In genomic region chr11:119567667-119568582, GRCh38 we compare ENCODE assay signal across 8 cellular contexts.
A peak's percentile ranks its signal among the peaks of the same experiment; 100 is the strongest.
DNase-seq lines count a peak whose midpoint lies in the region; ATAC-seq and TF ChIP-seq lines count a peak whose summit lies in the region.

No MANE protein-coding gene starts in this region.

- H3K36me3 ChIP-seq in BLaER1 (no peaks in the 10 kb centered on the region), gastroesophageal sphincter (no peaks in the 10 kb centered on the region)

- no peak overlapping the region for H3K9ac ChIP-seq in BLaER1

- H3K27me3 ChIP-seq in BLaER1 (no peaks in the 10 kb centered on the region), gastroesophageal sphincter (no peaks in the 10 kb centered on the region)

- 6 to 17% methylated on average over 5 to 9 of the region's 9 CpGs for WGBS in gastroesophageal sphincter (ENCODE audit: low coverage in 1 of 2), 2 donors

- no peak overlapping the region for H3K4me3 ChIP-seq in BLaER1
- no peak overlapping the region for H3K4me3 ChIP-seq in gastroesophageal sphincter

- 0 out of 2 replicates have a peak, but pooled peaks cover 4% of the 10 kb centered on the region for H3K9me3 ChIP-seq in BLaER1
- no peaks in the 10 kb centered on the region for H3K9me3 ChIP-seq in gastroesophageal sphincter

- DNase-seq in HCEC 1CT (peak; percentile 80), NCI-H69 (lab: John Stamatoyannopoulos, UW) (peak; percentile 95), type B pancreatic cell (ENCODE audit: extremely low spot score, unreplicated experiment) (peak; percentile 51), HuH-7 (ENCODE audit: low spot score) (no peak), LoVo (ENCODE audit: low spot score) (no peak), erythroblast (lab: John Stamatoyannopoulos, UW) (no peak)

- H3K4me1 ChIP-seq in BLaER1 (peaks cover 37% of the 10 kb centered on the region), gastroesophageal sphincter (peaks cover 0 to 16% (median 0%) of the 10 kb centered on the region in 3 donors)

- H3K4me3 Mint-ChIP-seq in type B pancreatic cell: no peak overlapping the region

- H3K36me3 Mint-ChIP-seq in type B pancreatic cell: no peaks in the 10 kb centered on the region

- ATAC-seq in gastroesophageal sphincter: peak; percentile 43

- no peaks in the 10 kb centered on the region for H4K20me1 ChIP-seq in BLaER1

- H3K27ac Mint-ChIP-seq in type B pancreatic cell: no peak overlapping the region

- TF ChIP-seq EP300 in gastroesophageal sphincter (IDR thresholded peaks at IDR 0.05): no peak

- no peak for TF ChIP-seq POLR2A in gastroesophageal sphincter (IDR thresholded peaks at IDR 0.05)
- TF ChIP-seq POLR2A in erythroblast (IDR thresholded peaks at IDR 0.05; ENCODE audit: low read length): no peak

- H3K27ac ChIP-seq in BLaER1 (peak overlapping the region; percentile 11; the same call in 1 of the 2 replicates), gastroesophageal sphincter (peak overlapping the region in 1 of 4 donors; percentile 9)

- peak overlapping the region; percentile 35 for H3K4me2 ChIP-seq in BLaER1

- TF ChIP-seq CTCF in gastroesophageal sphincter (IDR thresholded peaks at IDR 0.05): no peak
- no peak for TF ChIP-seq CTCF in type B pancreatic cell (conservative IDR thresholded peaks at IDR 0.05)

- H3K9me3 Mint-ChIP-seq in type B pancreatic cell: peaks cover 4% of the 10 kb centered on the region

- H3K27me3 Mint-ChIP-seq in type B pancreatic cell: peaks cover 12% of the 10 kb centered on the region

- H3K4me1 Mint-ChIP-seq in type B pancreatic cell (ENCODE audit: unreplicated experiment): peaks cover 9% of the 10 kb centered on the region

Comparison
In these comparisons a context has a peak if more than half of its experiments do, and no peak if none do; other contexts are left out.
1. DNase-seq: peak in HCEC 1CT (single experiment), NCI-H69 (single experiment) and type B pancreatic cell (single experiment); none in HuH-7 (single experiment), LoVo (single experiment) and erythroblast (0 of 2).